ENCODE assay signal across 29 cellular contexts in the genomic region with DNA sequence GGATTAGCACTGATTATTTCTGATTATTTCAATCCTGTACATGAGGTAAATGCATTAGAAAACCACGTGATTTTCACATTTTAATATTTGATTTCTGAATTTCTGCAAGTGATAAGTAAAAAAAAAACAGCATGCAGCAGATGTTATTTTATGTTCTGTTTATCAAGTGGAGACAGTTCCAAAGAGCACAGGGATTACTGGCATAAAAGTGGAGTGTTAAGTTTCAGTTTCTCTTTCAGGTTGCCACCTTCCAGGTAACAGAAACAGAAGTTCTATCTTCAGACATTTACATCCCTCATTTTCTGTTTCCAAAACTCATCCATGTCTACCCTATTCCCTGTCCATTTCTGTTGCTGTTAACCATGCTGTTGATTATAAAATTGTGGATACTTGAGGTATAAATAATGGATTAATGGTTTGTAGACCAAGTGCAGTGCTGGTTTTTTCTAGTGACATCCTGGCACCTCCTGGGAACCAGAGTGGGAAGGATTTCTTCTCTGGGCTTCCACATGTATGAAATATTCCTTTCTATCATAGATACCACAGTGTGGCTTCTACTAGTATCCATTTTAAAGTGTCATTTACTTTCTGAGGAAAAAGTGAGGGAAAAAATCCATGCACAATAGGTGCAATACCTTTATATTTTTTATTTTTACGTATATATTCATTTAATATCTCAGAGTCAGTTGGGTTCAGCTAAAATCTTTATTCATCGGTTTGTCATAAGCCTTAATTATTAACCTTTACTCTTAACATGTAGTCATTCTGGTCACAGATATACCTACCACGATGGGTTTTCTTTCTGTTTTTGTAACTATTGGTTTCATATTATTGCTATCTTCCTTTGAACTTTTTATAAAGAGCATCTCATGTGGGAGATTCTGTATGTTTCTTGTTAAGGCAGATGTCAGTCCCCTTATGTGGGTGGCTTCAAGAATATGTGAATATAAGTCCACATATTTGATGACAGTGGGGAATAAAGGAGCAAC.
DNase-seq lines count a peak whose midpoint lies in the region; ATAC-seq and TF ChIP-seq lines count a peak whose summit lies in the region.
"Had no signal": no experiment of that assay in that cellular context is flagged by ENCODE, and none has a peak within 500 bp of the region (broad histone marks: within the 10 kb centered on the region; RNA-seq: fewer than 3 reads in every experiment).

No MANE protein-coding gene starts in this region.

- no peaks in the 10 kb centered on the region for H3K27me3 ChIP-seq in H7 (ENCODE audit: control insufficient read depth, insufficient read depth, low read length)
- H3K27me3 ChIP-seq: cardiac muscle cell, gastrocnemius medialis, stomach, tibial artery had no signal

- TF ChIP-seq POLR2A in GM18505 (IDR thresholded peaks at IDR 0.05; ENCODE audit: borderline replicate concordance, extremely low read depth, insufficient read depth, insufficient read length) = no peak

- H3K27ac Mint-ChIP-seq in nephron progenitor cell = no peak overlapping the region
- H3K27ac Mint-ChIP-seq: activated B cell treated with CpG ODN at 0.5 μM for 24 hours; activated CD4-positive, alpha-beta memory T cell treated with anti-CD3 and anti-CD28 coated beads for 36 hours; activated naive CD8-positive, alpha-beta T cell; activated T-helper 2 cell treated with anti-CD3 and anti-CD28 coated beads, Interferon-gamma antibody, Interleukin-2, Interleukin-4, amounts not matched to agents 10 μg/mL and 5 μg/mL and 100 μg/mL, durations not matched to agents 14 hours and 24 hours and 36 hours; H9; immature natural killer cell had no signal

- H3K9me3 Mint-ChIP-seq in nephron progenitor cell = no peaks in the 10 kb centered on the region
- H3K9me3 Mint-ChIP-seq: activated CD4-positive, alpha-beta memory T cell treated with anti-CD3 and anti-CD28 coated beads for 36 hours; H9; neural crest cell had no signal

- ATAC-seq in HG02798 (IDR thresholded peaks at IDR 0.05; ENCODE audit: poor library complexity, unreplicated experiment) (peak; percentile 36), GM18505 (IDR thresholded peaks at IDR 0.05; ENCODE audit: unreplicated experiment) (no peak)
- ATAC-seq: gastrocnemius medialis, lower lobe of right lung, Right ventricle myocardium inferior had no signal

- H3K36me3 Mint-ChIP-seq in nephron progenitor cell (ENCODE audit: low read depth) = no peaks in the 10 kb centered on the region
- H3K36me3 Mint-ChIP-seq: activated CD4-positive, alpha-beta memory T cell treated with anti-CD3 and anti-CD28 coated beads for 36 hours; activated naive CD8-positive, alpha-beta T cell; immature natural killer cell had no signal

- no peaks in the 10 kb centered on the region for H3K36me3 ChIP-seq in H7 (replicated peaks; ENCODE audit: control insufficient read depth, insufficient read depth, low read length)
- H3K36me3 ChIP-seq: cardiac muscle cell, gastrocnemius medialis, lower lobe of right lung, stomach, tibial artery had no signal

- DNase-seq in DMS79 treated with DMSO at 0.1 percent for 48 hours (lab: John Stamatoyannopoulos, UW) (peak; percentile 15), NCI-H774 (lab: John Stamatoyannopoulos, UW) (peak; percentile 23), kidney tubule cell (ENCODE audit: low spot score) (peak; percentile 5), RKO (ENCODE audit: low spot score) (no peak), H7 (no peak), nephron progenitor cell (no peak)
- DNase-seq: activated B cell treated with CpG ODN at 0.5 μM for 24 hours; activated CD4-positive, alpha-beta memory T cell treated with anti-CD3 and anti-CD28 coated beads for 36 hours; aorta; C1 segment of cervical spinal cord; Calu3; gastrocnemius medialis; H9; hippocampal formation; immature natural killer cell; Kasumi-1; lower lobe of right lung; NCI-H1092; NCI-H526 treated with DMSO at 0.1 percent for 48 hours; posterior cingulate gyrus; stomach; tibial artery had no signal

- H3K27me3 Mint-ChIP-seq in nephron progenitor cell (ENCODE audit: low read depth, poor library complexity) = peaks cover 11% of the 10 kb centered on the region
- H3K27me3 Mint-ChIP-seq: activated B cell treated with CpG ODN at 0.5 μM for 24 hours; activated CD4-positive, alpha-beta memory T cell treated with anti-CD3 and anti-CD28 coated beads for 36 hours; activated naive CD8-positive, alpha-beta T cell had no signal

- H3K4me3 Mint-ChIP-seq in nephron progenitor cell = no peak overlapping the region
- H3K4me3 Mint-ChIP-seq: activated B cell treated with CpG ODN at 0.5 μM for 24 hours; activated CD4-positive, alpha-beta memory T cell treated with anti-CD3 and anti-CD28 coated beads for 36 hours; activated naive CD8-positive, alpha-beta T cell; H9; immature natural killer cell; neural crest cell had no signal

- H3K4me1 Mint-ChIP-seq in nephron progenitor cell = peaks cover 28% of the 10 kb centered on the region
- H3K4me1 Mint-ChIP-seq: activated B cell treated with CpG ODN at 0.5 μM for 24 hours, immature natural killer cell, neural crest cell had no signal

- H3K4me3 ChIP-seq in H7 (ENCODE audit: insufficient read depth, low read depth, low read length) = no peak overlapping the region
- H3K4me3 ChIP-seq: cardiac muscle cell, gastrocnemius medialis, lower lobe of right lung, stomach, tibial artery had no signal

- no peak for TF ChIP-seq CTCF in nephron progenitor cell (IDR thresholded peaks at IDR 0.05)

Comparison
In these comparisons a context has a peak if more than half of its experiments do, and no peak if none do; other contexts are left out.
1. DNase-seq: peak in DMS79 treated with DMSO at 0.1 percent for 48 hours (single experiment), NCI-H774 (single experiment) and kidney tubule cell (single experiment); none in RKO (single experiment), H7 (single experiment) and nephron progenitor cell (single experiment).